In genomic region chr3:122642935-122643334, GRCh38 we compare ENCODE assay signal across 13 cellular contexts. TPM values are rescaled to one million over a fixed set of nuclear protein-coding genes. Genes with fewer than 3 reads are reported as not detected.
DNase-seq lines count a peak whose midpoint lies in the region; ATAC-seq and TF ChIP-seq lines count a peak whose summit lies in the region.
"Had no signal": no experiment of that assay in that cellular context is flagged by ENCODE, and none has a peak within 500 bp of the region (broad histone marks: within the 10 kb centered on the region; RNA-seq: fewer than 3 reads in every experiment).

No MANE protein-coding gene starts in this region.

- peaks cover 5% of the 10 kb centered on the region for H3K9me3 Mint-ChIP-seq in activated CD4-positive, alpha-beta T cell treated with anti-CD3 and anti-CD28 coated beads, Interleukin-2, amount 10 ng/mL, durations not matched to agents 7 days and 5 days
- no peaks in the 10 kb centered on the region for H3K9me3 Mint-ChIP-seq in mesothelial cell of epicardium
- H3K9me3 Mint-ChIP-seq: activated B cell treated with CpG ODN at 0.5 μM for 24 hours had no signal

- peaks cover 42% of the 10 kb centered on the region for H3K4me1 Mint-ChIP-seq in activated CD4-positive, alpha-beta T cell treated with anti-CD3 and anti-CD28 coated beads, Interleukin-2, amount 10 ng/mL, durations not matched to agents 7 days and 5 days
- H3K4me1 Mint-ChIP-seq in mesothelial cell of epicardium = no peaks in the 10 kb centered on the region

- no peaks in the 10 kb centered on the region for H3K9me3 ChIP-seq in left lung
- H3K9me3 ChIP-seq: adrenal gland had no signal

- no peaks in the 10 kb centered on the region for H3K36me3 ChIP-seq in left lung
- H3K36me3 ChIP-seq: adrenal gland had no signal

- POLR2A ChIA-PET in activated CD4-positive, alpha-beta T cell treated with anti-CD3 and anti-CD28 coated beads, Interleukin-2, amount 10 ng/mL, durations not matched to agents 7 days and 5 days (lab: Charles Lee) = no interaction called here

- intact Hi-C loops in left lung (cut with DNase I) = no loop called here

- TF ChIP-seq CTCF in left lung (IDR thresholded peaks at IDR 0.05) (no peak), mesothelial cell of epicardium (IDR thresholded peaks at IDR 0.05; ENCODE audit: unreplicated experiment) (no peak)

- peaks cover 4% of the 10 kb centered on the region for H3K27me3 Mint-ChIP-seq in activated CD4-positive, alpha-beta T cell treated with anti-CD3 and anti-CD28 coated beads, Interleukin-2, amount 10 ng/mL, durations not matched to agents 7 days and 5 days
- peaks cover 1% of the 10 kb centered on the region for H3K27me3 Mint-ChIP-seq in mesothelial cell of epicardium (ENCODE audit: low read depth)
- H3K27me3 Mint-ChIP-seq: activated B cell treated with CpG ODN at 0.5 μM for 24 hours had no signal

- H3K27ac ChIP-seq in left lung = no peak overlapping the region
- H3K27ac ChIP-seq: adrenal gland had no signal

- no peak for DNase-seq in activated CD4-positive, alpha-beta T cell treated with anti-CD3 and anti-CD28 coated beads, Interleukin-2, amount 10 ng/mL, durations not matched to agents 7 days and 5 days
- no peak for DNase-seq in activated CD4-positive, alpha-beta T cell treated with anti-CD3 and anti-CD28 coated beads, Interleukin-2, amount 50 U/mL, for 1 hour
- DNase-seq in left lobe of liver (ENCODE audit: low spot score) (no peak), left lung (no peak), mesothelial cell of epicardium (ENCODE audit: low spot score in 2 of 2, unreplicated experiment in 2 of 2) (no peak), NCI-H1694 treated with DMSO at 0.1 percent for 48 hours (lab: John Stamatoyannopoulos, UW) (no peak)
- DNase-seq: activated B cell treated with CpG ODN at 0.5 μM for 24 hours, adrenal gland, DMS79, NCI-H1694, RPMI8226 had no signal

- no peak overlapping the region for H3K4me3 ChIP-seq in left lung
- H3K4me3 ChIP-seq: adrenal gland had no signal

- H3K27me3 ChIP-seq in left lung = no peaks in the 10 kb centered on the region
- H3K27me3 ChIP-seq: adrenal gland had no signal

- peak overlapping the region; percentile 4 for H3K4me3 Mint-ChIP-seq in activated CD4-positive, alpha-beta T cell treated with anti-CD3 and anti-CD28 coated beads, Interleukin-2, amount 10 ng/mL, durations not matched to agents 7 days and 5 days
- H3K4me3 Mint-ChIP-seq in mesothelial cell of epicardium = no peak overlapping the region
- H3K4me3 Mint-ChIP-seq: activated B cell treated with CpG ODN at 0.5 μM for 24 hours had no signal

- peak; percentile 67 for ATAC-seq in GM21737 (IDR thresholded peaks at IDR 0.05; ENCODE audit: unreplicated experiment)
- peak; percentile 69 for ATAC-seq in HG03460 (IDR thresholded peaks at IDR 0.05; ENCODE audit: unreplicated experiment)
- ATAC-seq in left lobe of liver = peak; percentile 26
- ATAC-seq in left lung = no peak

- peak overlapping the region; percentile 25 for H3K27ac Mint-ChIP-seq in activated CD4-positive, alpha-beta T cell treated with anti-CD3 and anti-CD28 coated beads, Interleukin-2, amount 10 ng/mL, durations not matched to agents 7 days and 5 days
- no peak overlapping the region for H3K27ac Mint-ChIP-seq in mesothelial cell of epicardium
- H3K27ac Mint-ChIP-seq: activated B cell treated with CpG ODN at 0.5 μM for 24 hours had no signal

- CTCF ChIA-PET in activated CD4-positive, alpha-beta T cell treated with anti-CD3 and anti-CD28 coated beads, Interleukin-2, amount 10 ng/mL, durations not matched to agents 7 days and 5 days (lab: Charles Lee) = interaction anchor here (1.2 kb wide), 1 partner anchor 12 kb away, joined by 3 read pairs; no protein-coding TSS in a partner anchor

- peaks cover 20% of the 10 kb centered on the region for H3K36me3 Mint-ChIP-seq in activated CD4-positive, alpha-beta T cell treated with anti-CD3 and anti-CD28 coated beads, Interleukin-2, amount 10 ng/mL, durations not matched to agents 7 days and 5 days (ENCODE audit: low read depth)
- no peaks in the 10 kb centered on the region for H3K36me3 Mint-ChIP-seq in mesothelial cell of epicardium

- H3K4me1 ChIP-seq in left lung = no peaks in the 10 kb centered on the region
- H3K4me1 ChIP-seq: adrenal gland had no signal

RNA-seq across cellular contexts. Expression of gene PARP14, which starts 37.7 kb away (rescaled TPM):
- 100 to 1,000 TPM; 147 to 158 TPM for total RNA-seq in activated CD4-positive, alpha-beta T cell treated with anti-CD3 and anti-CD28 coated beads, Interleukin-2, amount 10 ng/mL, durations not matched to agents 7 days and 5 days
- total RNA-seq in left lobe of liver (37.5 TPM), left lung (100 to 1,000 TPM; 119 to 138 TPM), mesothelial cell of epicardium (39.7 to 46.3 TPM (median 40.5 TPM) in 3 replicates)
